In genomic region chr12:7933255-7933726, GRCh38 we compare ENCODE assay signal across 9 cellular contexts. TPM values are rescaled to one million over a fixed set of nuclear protein-coding genes. Genes with fewer than 3 reads are reported as not detected.
DNase-seq lines count a peak whose midpoint lies in the region; ATAC-seq and TF ChIP-seq lines count a peak whose summit lies in the region.
"Had no signal": no experiment of that assay in that cellular context is flagged by ENCODE, and none has a peak within 500 bp of the region (broad histone marks: within the 10 kb centered on the region; RNA-seq: fewer than 3 reads in every experiment).

No MANE protein-coding gene starts in this region.

- H3K36me3 Mint-ChIP-seq in activated CD4-positive, alpha-beta T cell treated with anti-CD3 and anti-CD28 coated beads, Interleukin-2, amount 10 ng/mL, durations not matched to agents 7 days and 5 days (ENCODE audit: low read depth), result peaks cover 29% of the 10 kb centered on the region

- CTCF ChIA-PET in activated CD4-positive, alpha-beta T cell treated with anti-CD3 and anti-CD28 coated beads, Interleukin-2, amount 10 ng/mL, durations not matched to agents 7 days and 5 days (lab: Charles Lee), result interaction anchor here (0.7 to 5.2 kb wide), 27 partner anchors 10 to 150 kb away, joined by 3 to 70 read pairs (median 4); no protein-coding TSS in a partner anchor

- in situ Hi-C loops in GM18951 (cut with MboI; ENCODE audit: low sequenced_read_pairs, unreplicated experiment), result loop anchor here (10.0 kb wide), 1 partner anchor 62 kb away; no protein-coding TSS in a partner anchor

- peak; percentile 27 for TF ChIP-seq POLR2A in GM18951 (IDR thresholded peaks at IDR 0.05; ENCODE audit: extremely low read depth, insufficient read depth, insufficient read length)

- H3K9me3 Mint-ChIP-seq in activated CD4-positive, alpha-beta T cell treated with anti-CD3 and anti-CD28 coated beads, Interleukin-2, amount 10 ng/mL, durations not matched to agents 7 days and 5 days, result no peaks in the 10 kb centered on the region
- H3K9me3 Mint-ChIP-seq: activated naive CD4-positive, alpha-beta T cell treated with anti-CD3 and anti-CD28 coated beads, Interleukin-2, amount 50 U/mL, for 24 hours had no signal

- DNase-seq in AML-193 (lab: John Stamatoyannopoulos, UW) (peak; percentile 91 to 95), NCI-H524 (lab: John Stamatoyannopoulos, UW) (peak; percentile 75 to 90), lung microvascular endothelial cell (ENCODE audit: low read depth in 2 of 2) (peak; percentile 94 to 97)
- peak; percentile 85 for DNase-seq in activated CD4-positive, alpha-beta T cell treated with anti-CD3 and anti-CD28 coated beads, Interleukin-2, amount 10 ng/mL, durations not matched to agents 7 days and 5 days
- peak; percentile 60 for DNase-seq in effector CD8-positive, alpha-beta T cell (lab: John Stamatoyannopoulos, UW)
- peak; percentile 50 to 54 (median 52) for DNase-seq in stimulated activated CD4-positive, alpha-beta T cell treated with anti-CD3 and anti-CD28 coated beads, TNF-alpha, amount 100 ng/mL, for 1 hour (ENCODE audit: low read depth in 3 of 3, low spot score in 1 of 3)

- no peak overlapping the region for H3K27ac Mint-ChIP-seq in activated CD4-positive, alpha-beta T cell treated with anti-CD3 and anti-CD28 coated beads, Interleukin-2, amount 10 ng/mL, durations not matched to agents 7 days and 5 days
- H3K27ac Mint-ChIP-seq: activated naive CD4-positive, alpha-beta T cell treated with anti-CD3 and anti-CD28 coated beads, Interleukin-2, amount 50 U/mL, for 24 hours had no signal

- ATAC-seq in HG03175 (IDR thresholded peaks at IDR 0.05; ENCODE audit: unreplicated experiment), result peak; percentile 85

- H3K4me3 Mint-ChIP-seq in activated CD4-positive, alpha-beta T cell treated with anti-CD3 and anti-CD28 coated beads, Interleukin-2, amount 10 ng/mL, durations not matched to agents 7 days and 5 days, result no peak overlapping the region
- H3K4me3 Mint-ChIP-seq: activated naive CD4-positive, alpha-beta T cell treated with anti-CD3 and anti-CD28 coated beads, Interleukin-2, amount 50 U/mL, for 24 hours had no signal

- no peaks in the 10 kb centered on the region for H3K27me3 Mint-ChIP-seq in activated CD4-positive, alpha-beta T cell treated with anti-CD3 and anti-CD28 coated beads, Interleukin-2, amount 10 ng/mL, durations not matched to agents 7 days and 5 days
- H3K27me3 Mint-ChIP-seq: activated naive CD4-positive, alpha-beta T cell treated with anti-CD3 and anti-CD28 coated beads, Interleukin-2, amount 50 U/mL, for 24 hours had no signal

- H3K4me1 Mint-ChIP-seq in activated CD4-positive, alpha-beta T cell treated with anti-CD3 and anti-CD28 coated beads, Interleukin-2, amount 10 ng/mL, durations not matched to agents 7 days and 5 days, result peaks cover 34% of the 10 kb centered on the region

- POLR2A ChIA-PET in activated CD4-positive, alpha-beta T cell treated with anti-CD3 and anti-CD28 coated beads, Interleukin-2, amount 10 ng/mL, durations not matched to agents 7 days and 5 days (lab: Charles Lee), result interaction anchor here (0.6 to 5.6 kb wide), 7 partner anchors 27 to 1826 kb away, joined by 3 to 88 read pairs (median 4); no protein-coding TSS in a partner anchor

RNA-seq across cellular contexts. Expression of gene SLC2A3, which starts 2.7 kb away (rescaled TPM):
- total RNA-seq in activated CD4-positive, alpha-beta T cell treated with anti-CD3 and anti-CD28 coated beads, Interleukin-2, amount 10 ng/mL, durations not matched to agents 7 days and 5 days, result 100 to 1,000 TPM; 227 to 230 TPM
- total RNA-seq in lung microvascular endothelial cell, result 20.2 and 41.0 TPM in 2 replicates

Comparison
In these comparisons a context has a peak if more than half of its experiments do, and no peak if none do; other contexts are left out.
1. Peak in every context shown above with its lines: DNase-seq and ATAC-seq.